ENCODE assay signal across 8 cellular contexts in the genomic region with DNA sequence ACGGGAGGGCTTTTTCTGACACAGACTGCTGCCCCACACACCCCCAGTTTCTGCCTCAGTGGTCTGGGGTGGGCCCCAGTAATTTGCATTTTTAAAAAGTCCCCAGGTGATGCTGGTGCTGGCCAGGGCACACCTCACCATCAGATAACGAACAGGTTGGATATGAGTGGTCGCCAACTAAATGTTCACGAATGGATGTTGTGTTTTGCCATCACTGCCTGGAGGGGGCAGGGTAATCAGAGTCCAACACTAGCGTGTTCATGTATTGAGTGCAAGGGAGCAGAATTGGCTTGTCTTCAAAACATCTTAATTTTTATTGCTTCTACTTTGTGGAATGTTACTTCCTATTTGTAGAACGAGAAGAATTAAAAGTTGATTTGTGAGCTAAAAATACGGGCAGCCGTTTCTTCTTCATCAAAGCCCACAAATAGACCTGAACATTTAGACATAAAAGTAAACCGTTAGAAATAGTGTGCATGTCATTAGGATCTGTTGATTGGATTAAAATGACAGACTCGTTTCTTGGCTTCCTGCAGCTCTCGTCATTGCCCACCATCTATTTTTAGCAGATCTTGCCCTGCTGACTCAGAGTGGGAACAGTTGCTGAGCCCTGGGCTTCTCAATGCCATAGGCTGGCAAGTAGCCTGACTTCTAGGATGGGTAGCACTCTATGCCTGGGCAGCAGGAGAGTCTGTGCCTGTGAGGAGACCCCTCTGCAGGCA. TPM values are rescaled to one million over a fixed set of nuclear protein-coding genes. Genes with fewer than 3 reads are reported as not detected.
DNase-seq lines count a peak whose midpoint lies in the region; ATAC-seq and TF ChIP-seq lines count a peak whose summit lies in the region.

No MANE protein-coding gene starts in this region.

- no peak overlapping the region for H3K9ac ChIP-seq in mesenchymal stem cell (ENCODE audit: low read length)

- DNase-seq in T1000 (lab: John Stamatoyannopoulos, UW) (peak; percentile 42), cerebellum (ENCODE audit: low spot score) (peak; percentile 52), mesenchymal stem cell (peak; percentile 83), NCI-H1930 (lab: John Stamatoyannopoulos, UW) (no peak)

- no peak overlapping the region for H2BK15ac ChIP-seq in mesenchymal stem cell (ENCODE audit: low read depth, poor library complexity, severe bottlenecking)

- H4K8ac ChIP-seq in mesenchymal stem cell (ENCODE audit: low read length) = no peak overlapping the region

- H3K79me1 ChIP-seq in mesenchymal stem cell (replicated peaks; ENCODE audit: low read length, poor library complexity, severe bottlenecking) = peaks cover 56% of the 10 kb centered on the region

- H3K9me3 ChIP-seq in mesenchymal stem cell (ENCODE audit: control insufficient read depth, low read length) = no peaks in the 10 kb centered on the region

- H2BK5ac ChIP-seq in mesenchymal stem cell (ENCODE audit: low read depth, low read length, poor library complexity, severe bottlenecking) = no peak overlapping the region

- H3K4me2 ChIP-seq in mesenchymal stem cell (ENCODE audit: low read length, poor library complexity, severe bottlenecking) = no peak overlapping the region

- no peak overlapping the region for H2AFZ ChIP-seq in mesenchymal stem cell (ENCODE audit: low read depth, low read length)

- no peak overlapping the region for H2BK120ac ChIP-seq in mesenchymal stem cell (ENCODE audit: low read depth, low read length)

- peaks cover 12% of the 10 kb centered on the region for H3K4me1 ChIP-seq in mesenchymal stem cell (ENCODE audit: control insufficient read depth, insufficient read depth, low read depth, low read length)
- peaks cover 3% of the 10 kb centered on the region for H3K4me1 ChIP-seq in urinary bladder (ENCODE audit: insufficient read depth)

- H2AK5ac ChIP-seq in mesenchymal stem cell (ENCODE audit: low read length, severe bottlenecking) = no peak overlapping the region

- no peak overlapping the region for H3K23ac ChIP-seq in mesenchymal stem cell (ENCODE audit: low read length in 2 of 2)

- no peak overlapping the region for H3K27ac ChIP-seq in C4-2B
- H3K27ac ChIP-seq in mesenchymal stem cell (ENCODE audit: low read length, poor library complexity, severe bottlenecking) = no peak overlapping the region
- peak overlapping the region; percentile 54 for H3K27ac ChIP-seq in urinary bladder (ENCODE audit: low read depth)

- ATAC-seq in GM19452 (IDR thresholded peaks at IDR 0.05; ENCODE audit: unreplicated experiment) (peak; percentile 80), HG03469 (IDR thresholded peaks at IDR 0.05; ENCODE audit: unreplicated experiment) (peak; percentile 62)

- H3K14ac ChIP-seq in mesenchymal stem cell (ENCODE audit: low read length in 2 of 2) = no peak overlapping the region

- peak overlapping the region; percentile 25 to 51 for H3K18ac ChIP-seq in mesenchymal stem cell (ENCODE audit: low read depth in 1 of 2, low read length in 2 of 2)

- no peak overlapping the region for H2BK12ac ChIP-seq in mesenchymal stem cell (ENCODE audit: low read length in 2 of 2)

- no peak overlapping the region for H3K4me3 ChIP-seq in mesenchymal stem cell (ENCODE audit: insufficient read depth in 1 of 2, low read depth in 1 of 2, low read length in 2 of 2)
- H3K4me3 ChIP-seq in urinary bladder (ENCODE audit: low read depth, low read length) = no peak overlapping the region

- no peak overlapping the region for H3K4ac ChIP-seq in mesenchymal stem cell (ENCODE audit: low read depth in 1 of 2, low read length in 2 of 2)

- WGBS in mesenchymal stem cell = 67% methylated on average over 8 of the region's 11 CpGs
- 39% methylated on average over 11 of the region's 11 CpGs for WGBS in urinary bladder

- H3K36me3 ChIP-seq in mesenchymal stem cell (ENCODE audit: control insufficient read depth in 1 of 2, insufficient read depth in 2 of 2, low read depth in 1 of 2, low read length in 2 of 2) = peaks cover 0 to 7% of the 10 kb centered on the region in 2 experiments
- H3K36me3 ChIP-seq in urinary bladder (ENCODE audit: insufficient read depth) = no peaks in the 10 kb centered on the region

- no peak overlapping the region for H4K91ac ChIP-seq in mesenchymal stem cell (ENCODE audit: low read length)

- no peaks in the 10 kb centered on the region for H3K27me3 ChIP-seq in mesenchymal stem cell (ENCODE audit: control insufficient read depth in 1 of 2, insufficient read depth in 1 of 2, low read length in 2 of 2)

- peak; percentile 19 for TF ChIP-seq CTCF in C4-2B (conservative IDR thresholded peaks at IDR 0.05)

RNA-seq across cellular contexts. Expression of gene NCK2, which starts 45.2 kb away (rescaled TPM):
- total RNA-seq in cerebellum = 38.6 TPM
- polyA plus RNA-seq in mesenchymal stem cell (2013, experiment 1 of 2) = 67.1 TPM
- 65.5 TPM for polyA plus RNA-seq in mesenchymal stem cell (2013, experiment 2 of 2)
- total RNA-seq in urinary bladder = 31.5 TPM
- 64.8 TPM for polyA plus RNA-seq in urinary bladder

Comparison
In these comparisons a context has a peak if more than half of its experiments do, and no peak if none do; other contexts are left out.
1. DNase-seq: peak in T1000 (single experiment), cerebellum (single experiment) and mesenchymal stem cell (single experiment); none in NCI-H1930 (0 of 2).